10 cellular contexts compared by ENCODE assay signal in genomic region chr4:151540728-151541437, GRCh38.
DNase-seq lines count a peak whose midpoint lies in the region; ATAC-seq, FAIRE-seq and TF ChIP-seq lines count a peak whose summit lies in the region.
"Had no signal": no experiment of that assay in that cellular context is flagged by ENCODE, and none has a peak within 500 bp of the region (broad histone marks: within the 10 kb centered on the region; RNA-seq: fewer than 3 reads in every experiment).

No MANE protein-coding gene starts in this region.

- H3K9me3 ChIP-seq in astrocyte (ENCODE audit: insufficient read depth, low read depth, low read length) = no peaks in the 10 kb centered on the region
- no peaks in the 10 kb centered on the region for H3K9me3 ChIP-seq in CD8-positive, alpha-beta memory T cell (ENCODE audit: low read length)

- H3K4me2 ChIP-seq in astrocyte (ENCODE audit: low read length) = peak overlapping the region; percentile 76

- intact Hi-C loops in left colon (cut with DNase I, micrococcal nuclease) = no loop called here

- peak overlapping the region; percentile 72 for H3K9ac ChIP-seq in astrocyte (ENCODE audit: low read length)

- peak; percentile 90 for ATAC-seq in left colon
- no peak for ATAC-seq in GM19467 (IDR thresholded peaks at IDR 0.05; ENCODE audit: unreplicated experiment)
- no peak for ATAC-seq in HG03521 (IDR thresholded peaks at IDR 0.05; ENCODE audit: unreplicated experiment)

- no peaks in the 10 kb centered on the region for H3K79me2 ChIP-seq in astrocyte (ENCODE audit: insufficient read depth, low read length)

- peak overlapping the region; percentile 36 for H2AFZ ChIP-seq in astrocyte (ENCODE audit: low read depth, low read length)

- H3K27me3 ChIP-seq in astrocyte (ENCODE audit: insufficient read depth, low read length) = no peaks in the 10 kb centered on the region
- no peaks in the 10 kb centered on the region for H3K27me3 ChIP-seq in CD8-positive, alpha-beta memory T cell (ENCODE audit: insufficient read depth, low read length, poor library complexity, severe bottlenecking)

- H3K36me3 ChIP-seq in astrocyte (ENCODE audit: insufficient read depth, low read length) = no peaks in the 10 kb centered on the region
- H3K36me3 ChIP-seq in CD8-positive, alpha-beta memory T cell (ENCODE audit: insufficient read depth, low read length) = no peaks in the 10 kb centered on the region

- H3K4me1 ChIP-seq in astrocyte (ENCODE audit: insufficient read depth, low read length) = peaks cover 18% of the 10 kb centered on the region
- no peaks in the 10 kb centered on the region for H3K4me1 ChIP-seq in CD8-positive, alpha-beta memory T cell (ENCODE audit: insufficient read depth, low read length)

- H3K36me3 Mint-ChIP-seq in astrocyte (ENCODE audit: low read depth, unreplicated experiment) (no peaks in the 10 kb centered on the region), endothelial cell (ENCODE audit: low read depth, unreplicated experiment) (no peaks in the 10 kb centered on the region)
- peaks cover 0 to 3% (median 0%) of the 10 kb centered on the region in 3 donors for H3K36me3 Mint-ChIP-seq in CD8-positive, alpha-beta memory T cell

- no peaks in the 10 kb centered on the region for H3K9me3 Mint-ChIP-seq in astrocyte (ENCODE audit: unreplicated experiment)
- H3K9me3 Mint-ChIP-seq in CD8-positive, alpha-beta memory T cell = no peaks in the 10 kb centered on the region
- no peaks in the 10 kb centered on the region for H3K9me3 Mint-ChIP-seq in endothelial cell (ENCODE audit: unreplicated experiment)

- H3K27ac ChIP-seq in astrocyte (ENCODE audit: low read depth, low read length) = peak overlapping the region; percentile 91
- no peak overlapping the region for H3K27ac ChIP-seq in CD8-positive, alpha-beta memory T cell (ENCODE audit: low read depth, low read length)

- H4K20me1 ChIP-seq in astrocyte (ENCODE audit: insufficient read depth, low read length) = no peaks in the 10 kb centered on the region

- peaks cover 17% of the 10 kb centered on the region for H3K4me1 Mint-ChIP-seq in astrocyte (ENCODE audit: low read depth, unreplicated experiment)
- H3K4me1 Mint-ChIP-seq in CD8-positive, alpha-beta memory T cell = no peaks in the 10 kb centered on the region
- peaks cover 11% of the 10 kb centered on the region for H3K4me1 Mint-ChIP-seq in endothelial cell (ENCODE audit: unreplicated experiment)

- no peak for TF ChIP-seq CTCF in AG04449 (IDR thresholded peaks at IDR 0.05; ENCODE audit: insufficient read depth, low read length, missing control alignments)
- TF ChIP-seq CTCF in astrocyte (IDR thresholded peaks at IDR 0.05; ENCODE audit: insufficient read depth, low read depth, low read length) = no peak
- TF ChIP-seq CTCF in endothelial cell (IDR thresholded peaks at IDR 0.05; ENCODE audit: unreplicated experiment) = no peak

- H3K27me3 Mint-ChIP-seq in astrocyte (ENCODE audit: low read depth, unreplicated experiment) (no peaks in the 10 kb centered on the region), endothelial cell (ENCODE audit: unreplicated experiment) (no peaks in the 10 kb centered on the region)
- peaks cover 14 to 36% of the 10 kb centered on the region in 2 donors for H3K27me3 Mint-ChIP-seq in CD8-positive, alpha-beta memory T cell

- CTCF ChIA-PET in AG04449 (lab: Yijun Ruan, JAX) = interaction anchor here (0.7 to 1.3 kb wide), 5 partner anchors 9 to 176 kb away, joined by 3 read pairs; no protein-coding TSS in a partner anchor
- CTCF ChIA-PET in CD8-positive, alpha-beta memory T cell (lab: Charles Lee) = no interaction called here

- H3K4me3 ChIP-seq in AG04449 (ENCODE audit: low read depth, low read length) (peak overlapping the region; percentile 19; the same call in 1 of the 2 replicates), astrocyte (ENCODE audit: insufficient read depth, low read depth, low read length) (peak overlapping the region; percentile 34)
- H3K4me3 ChIP-seq in CD8-positive, alpha-beta memory T cell (ENCODE audit: low read length) = no peak overlapping the region

- FAIRE-seq in HTR-8/SVneo (lab: Jason Lieb, UNC) = peak; percentile 83
- peak; percentile 96 for FAIRE-seq in astrocyte (lab: Jason Lieb, UNC)

- POLR2A ChIA-PET in AG04449 (lab: Yijun Ruan, JAX) = interaction anchor here (1.0 kb wide), 1 partner anchor 55 kb away, joined by 6 read pairs; no protein-coding TSS in a partner anchor
- POLR2A ChIA-PET in CD8-positive, alpha-beta memory T cell (lab: Charles Lee) = no interaction called here

- H3K4me3 Mint-ChIP-seq in astrocyte (ENCODE audit: unreplicated experiment) (no peak overlapping the region), endothelial cell (ENCODE audit: unreplicated experiment) (no peak overlapping the region)
- H3K4me3 Mint-ChIP-seq in CD8-positive, alpha-beta memory T cell = no peak overlapping the region

- H3K27ac Mint-ChIP-seq in astrocyte (ENCODE audit: unreplicated experiment) (no peak overlapping the region), endothelial cell (ENCODE audit: unreplicated experiment) (no peak overlapping the region)
- H3K27ac Mint-ChIP-seq in CD8-positive, alpha-beta memory T cell = no peak overlapping the region

- DNase-seq in AG04449 (ENCODE audit: low read depth, low spot score) (peak; percentile 85), HTR-8/SVneo (ENCODE audit: insufficient read length, low spot score) (peak; percentile 72), astrocyte (ENCODE audit: low read depth) (peak; percentile 96), left colon (peak; percentile 26 to 69), endothelial cell (ENCODE audit: low spot score) (no peak)
- DNase-seq in CD8-positive, alpha-beta memory T cell = no peak
- DNase-seq: activated CD4-positive, alpha-beta T cell treated with anti-CD3 and anti-CD28 coated beads for 1 hour; MM.1S had no signal

Comparison
In these comparisons a context has a peak if more than half of its experiments do, and no peak if none do; other contexts are left out.
1. DNase-seq: peak in AG04449 (single experiment), HTR-8/SVneo (single experiment), astrocyte (single experiment) and left colon (2 of 2); none in CD8-positive, alpha-beta memory T cell (0 of 5) and endothelial cell (single experiment).